ENCODE assay signal across 14 cellular contexts in the genomic region with DNA sequence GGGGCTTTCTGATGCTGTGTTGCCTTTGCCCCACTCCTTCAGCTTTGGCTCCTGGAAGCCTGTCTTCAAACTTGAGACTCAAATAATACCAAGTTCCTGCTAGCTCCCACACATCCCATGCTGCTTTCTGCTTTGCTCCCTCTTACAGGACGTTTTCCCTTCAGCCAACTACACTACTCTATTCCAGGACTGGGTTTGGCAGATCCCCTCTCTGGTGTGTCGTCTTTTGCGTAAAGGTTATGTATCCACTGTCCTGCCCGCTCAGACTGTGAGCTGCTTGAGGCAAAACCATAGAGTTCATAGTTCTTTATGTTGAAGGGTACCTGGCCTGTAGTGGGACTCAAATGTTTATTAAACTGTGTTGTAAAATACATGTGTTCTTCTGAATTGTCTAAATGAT. TPM values are rescaled to one million over a fixed set of nuclear protein-coding genes. Genes with fewer than 3 reads are reported as not detected.
DNase-seq lines count a peak whose midpoint lies in the region; ATAC-seq and TF ChIP-seq lines count a peak whose summit lies in the region.
"Had no signal": no experiment of that assay in that cellular context is flagged by ENCODE, and none has a peak within 500 bp of the region (broad histone marks: within the 10 kb centered on the region; RNA-seq: fewer than 3 reads in every experiment).

No MANE protein-coding gene starts in this region.

- no peaks in the 10 kb centered on the region for H3K36me3 Mint-ChIP-seq in stimulated activated naive B cell treated with anti-CD40 and anti-IgM and Interleukin-4, amounts not matched to agents 10 μg/mL and 1 μg/mL and 100 μg/mL, for 72 hours

- H3K27ac ChIP-seq in right cardiac atrium (ENCODE audit: low read length) (no peak overlapping the region), ascending aorta (peak overlapping the region; percentile 62 to 84), foreskin keratinocyte (peak overlapping the region; percentile 66), thoracic aorta (peak overlapping the region; percentile 42 to 80), right lobe of liver (no peak overlapping the region), ovary (no peak overlapping the region)
- H3K27ac ChIP-seq: C4-2B had no signal

- H3K27me3 ChIP-seq in right cardiac atrium (ENCODE audit: control insufficient read depth, insufficient read depth) (no peaks in the 10 kb centered on the region), ascending aorta (no peaks in the 10 kb centered on the region), foreskin keratinocyte (no peaks in the 10 kb centered on the region), thoracic aorta (replicated peaks; ENCODE audit: insufficient read depth) (no peaks in the 10 kb centered on the region), right lobe of liver (no peaks in the 10 kb centered on the region), ovary (no peaks in the 10 kb centered on the region)

- TF ChIP-seq POLR2A in right lobe of liver (IDR thresholded peaks at IDR 0.05) (no peak), ovary (IDR thresholded peaks at IDR 0.05) (no peak)

- intact Hi-C loops in Right ventricle myocardium superior (cut with DNase I) (no loop called here), right cardiac atrium (cut with DNase I) (no loop called here), ascending aorta (cut with DNase I) (loop anchor here (1.0 to 10.0 kb wide), 2 partner anchors 26 to 204 kb away; partner anchors contain the start of genes MSL2 and PPP2R3A), right lobe of liver (cut with DNase I) (no loop called here), ovary (cut with DNase I) (no loop called here)

- TF ChIP-seq CTCF in ascending aorta (IDR thresholded peaks at IDR 0.05), result no peak
- no peak for TF ChIP-seq CTCF in foreskin keratinocyte (conservative IDR thresholded peaks at IDR 0.05)
- no peak for TF ChIP-seq CTCF in thoracic aorta (IDR thresholded peaks at IDR 0.05)
- TF ChIP-seq CTCF in right lobe of liver (IDR thresholded peaks at IDR 0.05), result no peak
- no peak for TF ChIP-seq CTCF in ovary (IDR thresholded peaks at IDR 0.05)

- ATAC-seq in Right ventricle myocardium superior (ENCODE audit: poor library complexity) (peak; percentile 69), right cardiac atrium (no peak), foreskin keratinocyte (no peak), thoracic aorta (ENCODE audit: insufficient number of reproducible peaks, low FRiP score, low read depth) (no peak), right lobe of liver (no peak)
- ATAC-seq in stimulated activated naive B cell treated with anti-CD40 and anti-IgM and Interleukin-4, amounts not matched to agents 10 μg/mL and 1 μg/mL and 100 μg/mL, for 72 hours (replicated peaks), result no peak

- TF ChIP-seq EP300 in ovary (IDR thresholded peaks at IDR 0.05), result no peak

- H3K4me1 ChIP-seq in right cardiac atrium (ENCODE audit: control insufficient read depth, insufficient read depth, low read length) (peaks cover 3% of the 10 kb centered on the region), ascending aorta (peaks cover 4 to 14% of the 10 kb centered on the region in 2 donors), foreskin keratinocyte (peaks cover 35% of the 10 kb centered on the region), thoracic aorta (ENCODE audit: control insufficient read depth in 1 of 2, low read depth in 2 of 2) (peaks cover 22 to 57% of the 10 kb centered on the region in 2 donors), right lobe of liver (no peaks in the 10 kb centered on the region), ovary (ENCODE audit: insufficient read depth) (no peaks in the 10 kb centered on the region)

- peaks cover 4 to 5% of the 10 kb centered on the region in 2 donors for H3K27me3 Mint-ChIP-seq in stimulated activated naive B cell treated with anti-CD40 and anti-IgM and Interleukin-4, amounts not matched to agents 10 μg/mL and 1 μg/mL and 100 μg/mL, for 72 hours

- H3K27ac Mint-ChIP-seq in stimulated activated naive B cell treated with anti-CD40 and anti-IgM and Interleukin-4, amounts not matched to agents 10 μg/mL and 1 μg/mL and 100 μg/mL, for 72 hours, result no peak overlapping the region

- 71% methylated on average over 4 of the region's 4 CpGs for WGBS in right cardiac atrium
- WGBS in right lobe of liver (ENCODE audit: insufficient coverage, low coverage, low lambda C conversion rate, missing lambda C conversion rate), result 85% methylated on average over 4 of the region's 4 CpGs
- WGBS in ovary, 3 donors, result 80 to 84% (median 83%) methylated on average over 4 of the region's 4 CpGs

- H3K4me3 ChIP-seq in right cardiac atrium (ENCODE audit: low read length) (no peak overlapping the region), ascending aorta (no peak overlapping the region), thoracic aorta (no peak overlapping the region), right lobe of liver (no peak overlapping the region), ovary (no peak overlapping the region)
- H3K4me3 ChIP-seq: HAP-1 had no signal

- H3K4me1 Mint-ChIP-seq in stimulated activated naive B cell treated with anti-CD40 and anti-IgM and Interleukin-4, amounts not matched to agents 10 μg/mL and 1 μg/mL and 100 μg/mL, for 72 hours, result no peaks in the 10 kb centered on the region

- H3K9me3 ChIP-seq in right cardiac atrium (ENCODE audit: control insufficient read depth, low read length), result no peaks in the 10 kb centered on the region
- no peaks in the 10 kb centered on the region for H3K9me3 ChIP-seq in ascending aorta
- no peaks in the 10 kb centered on the region for H3K9me3 ChIP-seq in thoracic aorta
- no peaks in the 10 kb centered on the region for H3K9me3 ChIP-seq in right lobe of liver
- no peaks in the 10 kb centered on the region for H3K9me3 ChIP-seq in ovary
- H3K9me3 ChIP-seq: HAP-1 had no signal

- peaks cover 0 to 2% of the 10 kb centered on the region in 2 donors for H3K9me3 Mint-ChIP-seq in stimulated activated naive B cell treated with anti-CD40 and anti-IgM and Interleukin-4, amounts not matched to agents 10 μg/mL and 1 μg/mL and 100 μg/mL, for 72 hours

- H3K36me3 ChIP-seq in ascending aorta, result no peaks in the 10 kb centered on the region
- no peaks in the 10 kb centered on the region for H3K36me3 ChIP-seq in thoracic aorta
- H3K36me3 ChIP-seq in right lobe of liver, result no peaks in the 10 kb centered on the region
- no peaks in the 10 kb centered on the region for H3K36me3 ChIP-seq in ovary
- H3K36me3 ChIP-seq: HAP-1 had no signal

- DNase-seq in Right ventricle myocardium superior (no peak), right cardiac atrium (no peak), ascending aorta (ENCODE audit: low spot score in 2 of 2) (no peak), foreskin keratinocyte (no peak), thoracic aorta (ENCODE audit: low spot score) (no peak), right lobe of liver (no peak), ovary (no peak)
- DNase-seq in stimulated activated naive B cell treated with anti-CD40 and anti-IgM and Interleukin-4, amounts not matched to agents 10 μg/mL and 1 μg/mL and 100 μg/mL, for 72 hours, result no peak
- DNase-seq: DMS153, NCI-H1436, NCI-H2081, NCI-H510A treated with DMSO at 0.1 percent for 48 hours had no signal

- H3K4me3 Mint-ChIP-seq in stimulated activated naive B cell treated with anti-CD40 and anti-IgM and Interleukin-4, amounts not matched to agents 10 μg/mL and 1 μg/mL and 100 μg/mL, for 72 hours, result no peak overlapping the region

RNA-seq across cellular contexts. Expression of gene PPP2R3A, which starts 25.4 kb away (rescaled TPM):
- total RNA-seq in Right ventricle myocardium superior (98.1 TPM), right cardiac atrium (10 to 100 TPM; 40.9 to 89.6 (median 68.3) TPM), ascending aorta (10.5 TPM), foreskin keratinocyte (15.4 and 19.1 TPM in 2 replicates), thoracic aorta (10 to 100 TPM in 1 of 2 donors, 1 to 10 TPM in 1; 6.8 to 18.0 TPM), right lobe of liver (1 to 10 TPM; 1.0 to 3.2 (median 1.7) TPM), ovary (10 to 100 TPM in 6 of 7 donors, 1 to 10 TPM in 1; 9.9 to 17.7 (median 12.5) TPM)
- polyA plus RNA-seq in right cardiac atrium (26.4 TPM), foreskin keratinocyte (3.2 and 3.3 TPM in 2 replicates), ovary (1 to 10 TPM; 4.6 to 7.8 TPM)

Comparison
In these comparisons a context has a peak if more than half of its experiments do, and no peak if none do; other contexts are left out.
1. H3K27ac ChIP-seq: peak in ascending aorta (2 of 2), foreskin keratinocyte (single experiment) and thoracic aorta (2 of 2); none in right cardiac atrium (single experiment), right lobe of liver (0 of 3) and ovary (0 of 2).